In genomic region chr14:89416002-89416995, GRCh38 we compare ENCODE assay signal across 1 cellular context.
A peak's percentile ranks its signal among the peaks of the same experiment; 100 is the strongest.
TF ChIP-seq lines count a peak whose summit lies in the region.

No MANE protein-coding gene starts in this region.

TF ChIP-seq in HepG2, 621 proteins besides CTCF, POLR2A, EP300 and RAD21 (continued from another document):
- TF ChIP-seq SALL1 (CRISPR knock-in tag; IDR thresholded peaks at IDR 0.05): peak; percentile 45; the same call in 1 of the 2 replicates
- peak; percentile 34; the same call in 1 of the 2 replicates for TF ChIP-seq BORCS8-MEF2B (CRISPR knock-in tag; IDR thresholded peaks at IDR 0.05)
- 0 out of 2 replicates have a peak, but pooled peaks have one; percentile 15 for TF ChIP-seq RARA (CRISPR knock-in tag; IDR thresholded peaks at IDR 0.05)
- TF ChIP-seq MAFG (CRISPR knock-in tag; IDR thresholded peaks at IDR 0.05): 0 out of 2 replicates have a peak, but pooled peaks have one; percentile 20
- TF ChIP-seq NFE2 (CRISPR knock-in tag; IDR thresholded peaks at IDR 0.05): no peak
- TF ChIP-seq NFYC (CRISPR knock-in tag; IDR thresholded peaks at IDR 0.05): peak; percentile 90
- TF ChIP-seq TCF7 (IDR thresholded peaks at IDR 0.05; ENCODE audit: low read depth): peak; percentile 59
- no peak for TF ChIP-seq ZNF644 (CRISPR knock-in tag; IDR thresholded peaks at IDR 0.05; ENCODE audit: low read depth)
- TF ChIP-seq ASH2L (IDR thresholded peaks at IDR 0.05; ENCODE audit: insufficient read length, low read depth, low read length): peak; percentile 60
- TF ChIP-seq RFX3 (CRISPR knock-in tag; IDR thresholded peaks at IDR 0.05): peak; percentile 90
- peak; percentile 57; the same call in 1 of the 2 replicates for TF ChIP-seq PATZ1 (CRISPR knock-in tag; IDR thresholded peaks at IDR 0.05)
- no peak for TF ChIP-seq ZNF101 (CRISPR knock-in tag; IDR thresholded peaks at IDR 0.05; ENCODE audit: borderline replicate concordance, low read depth)
- peak; percentile 51; the same call in 1 of the 2 replicates for TF ChIP-seq ZNF891 (CRISPR knock-in tag; IDR thresholded peaks at IDR 0.05)
- TF ChIP-seq ELF1 (CRISPR knock-in tag; IDR thresholded peaks at IDR 0.05): no peak
- TF ChIP-seq ZSCAN12 (CRISPR knock-in tag; IDR thresholded peaks at IDR 0.05): no peak
- peak; percentile 22; the same call in 1 of the 2 replicates for TF ChIP-seq ARNT2 (CRISPR knock-in tag; IDR thresholded peaks at IDR 0.05; ENCODE audit: low read depth)
- TF ChIP-seq SMAD9 (CRISPR knock-in tag; IDR thresholded peaks at IDR 0.05): no peak
- TF ChIP-seq POLR2G (IDR thresholded peaks at IDR 0.05; ENCODE audit: low read depth, low read length): peak; percentile 74
- peak; percentile 17; the same call in 1 of the 2 replicates for TF ChIP-seq MNT (IDR thresholded peaks at IDR 0.05)
- TF ChIP-seq HNF4A (CRISPR knock-in tag; IDR thresholded peaks at IDR 0.05): no peak
- peak; percentile 79 for TF ChIP-seq HNRNPL (IDR thresholded peaks at IDR 0.05; ENCODE audit: low read depth, low read length)
- peak; percentile 20; the same call in 1 of the 2 replicates for TF ChIP-seq ZNF558 (CRISPR knock-in tag; IDR thresholded peaks at IDR 0.05; ENCODE audit: borderline replicate concordance)
- 0 out of 2 replicates have a peak, but pooled peaks have one; percentile 36 for TF ChIP-seq KMT2B (CRISPR knock-in tag; IDR thresholded peaks at IDR 0.05)
- TF ChIP-seq NAIF1 (CRISPR knock-in tag; IDR thresholded peaks at IDR 0.05; ENCODE audit: borderline replicate concordance): no peak
- TF ChIP-seq ESRRA (CRISPR knock-in tag; IDR thresholded peaks at IDR 0.05; ENCODE audit: low read depth): 0 out of 2 replicates have a peak, but pooled peaks have one; percentile 32
- no peak for TF ChIP-seq THAP11 (CRISPR knock-in tag; IDR thresholded peaks at IDR 0.05)
- peak; percentile 41; the same call in 1 of the 2 replicates for TF ChIP-seq KAT2B (IDR thresholded peaks at IDR 0.05; ENCODE audit: borderline replicate concordance, low read depth, low read length)
- 0 out of 2 replicates have a peak, but pooled peaks have one; percentile 16 for TF ChIP-seq TOPORS (CRISPR knock-in tag; IDR thresholded peaks at IDR 0.05)
- no peak for TF ChIP-seq CHD4 (IDR thresholded peaks at IDR 0.05; ENCODE audit: borderline replicate concordance, low read length)
- TF ChIP-seq RORA (CRISPR knock-in tag; IDR thresholded peaks at IDR 0.05): no peak
- TF ChIP-seq ZNF280D (CRISPR knock-in tag; IDR thresholded peaks at IDR 0.05): no peak
- TF ChIP-seq RBFOX2 (IDR thresholded peaks at IDR 0.05; ENCODE audit: low read depth, low read length): peak; percentile 80
- peak; percentile 60 for TF ChIP-seq TEAD3 (CRISPR knock-in tag; optimal IDR thresholded peaks at IDR 0.05; ENCODE audit: borderline replicate concordance)
- TF ChIP-seq NFKB2 (CRISPR knock-in tag; IDR thresholded peaks at IDR 0.05; ENCODE audit: borderline replicate concordance): peak; percentile 28; the same call in 1 of the 2 replicates
- peak; percentile 30; the same call in 1 of the 2 replicates for TF ChIP-seq THAP7 (CRISPR knock-in tag; IDR thresholded peaks at IDR 0.05)
- TF ChIP-seq PBX2 (CRISPR knock-in tag; IDR thresholded peaks at IDR 0.05): peak; percentile 97
- TF ChIP-seq HDAC2 (CRISPR knock-in tag; IDR thresholded peaks at IDR 0.05): no peak
- no peak for TF ChIP-seq ZNF232 (CRISPR knock-in tag; IDR thresholded peaks at IDR 0.05; ENCODE audit: borderline replicate concordance)
- peak; percentile 81; the same call in 1 of the 2 replicates for TF ChIP-seq ZNF501 (CRISPR knock-in tag; IDR thresholded peaks at IDR 0.05)
- TF ChIP-seq ZNF160 (CRISPR knock-in tag; IDR thresholded peaks at IDR 0.05): 0 out of 2 replicates have a peak, but pooled peaks have one; percentile 37
- TF ChIP-seq ARID2 (CRISPR knock-in tag; IDR thresholded peaks at IDR 0.05; ENCODE audit: borderline replicate concordance): 0 out of 2 replicates have a peak, but pooled peaks have one; percentile 49
- TF ChIP-seq FIP1L1 (IDR thresholded peaks at IDR 0.05; ENCODE audit: borderline replicate concordance, insufficient read depth, low read depth, low read length): peak; percentile 63; the same call in 1 of the 2 replicates
- peak; percentile 87 for TF ChIP-seq ONECUT2 (CRISPR knock-in tag; IDR thresholded peaks at IDR 0.05)
- TF ChIP-seq PHF21A (CRISPR knock-in tag; IDR thresholded peaks at IDR 0.05): peak; percentile 21; the same call in 1 of the 2 replicates
- no peak for TF ChIP-seq LBX2 (CRISPR knock-in tag; IDR thresholded peaks at IDR 0.05; ENCODE audit: borderline replicate concordance)
- peak; percentile 46; the same call in 1 of the 2 replicates for TF ChIP-seq TFE3 (CRISPR knock-in tag; IDR thresholded peaks at IDR 0.05)
- TF ChIP-seq NONO (IDR thresholded peaks at IDR 0.05): no peak
- 0 out of 2 replicates have a peak, but pooled peaks have one; percentile 21 for TF ChIP-seq NONO (CRISPR knock-in tag; conservative IDR thresholded peaks at IDR 0.05)
- TF ChIP-seq HIVEP1 (CRISPR knock-in tag; IDR thresholded peaks at IDR 0.05): 0 out of 2 replicates have a peak, but pooled peaks have one; percentile 36
- TF ChIP-seq MEIS2 (CRISPR knock-in tag; IDR thresholded peaks at IDR 0.05): 0 out of 2 replicates have a peak, but pooled peaks have one; percentile 56
- TF ChIP-seq IKZF4 (CRISPR knock-in tag; IDR thresholded peaks at IDR 0.05; ENCODE audit: borderline replicate concordance, low read depth, not compliant biosample characterization): no peak
- TF ChIP-seq MEIS1 (CRISPR knock-in tag; IDR thresholded peaks at IDR 0.05; ENCODE audit: borderline replicate concordance): peak; percentile 95; the same call in 1 of the 2 replicates
- TF ChIP-seq ZNF317 (CRISPR knock-in tag; IDR thresholded peaks at IDR 0.05): 0 out of 2 replicates have a peak, but pooled peaks have one; percentile 19
- TF ChIP-seq E2F1 (CRISPR knock-in tag; IDR thresholded peaks at IDR 0.05): no peak
- TF ChIP-seq MED1 (CRISPR knock-in tag; IDR thresholded peaks at IDR 0.05): peak; percentile 52; the same call in 1 of the 2 replicates
- TF ChIP-seq FOXK1 (CRISPR knock-in tag; IDR thresholded peaks at IDR 0.05; ENCODE audit: borderline replicate concordance, low read depth): peak; percentile 51; the same call in 1 of the 2 replicates
- no peak for TF ChIP-seq MZF1 (CRISPR knock-in tag; IDR thresholded peaks at IDR 0.05; ENCODE audit: borderline replicate concordance)
- no peak for TF ChIP-seq BATF2 (CRISPR knock-in tag; IDR thresholded peaks at IDR 0.05)
